ENCODE assay signal across 8 cellular contexts in genomic region chr9:128420651-128421473, GRCh38. TPM values are rescaled to one million over a fixed set of nuclear protein-coding genes. Genes with fewer than 3 reads are reported as not detected.
DNase-seq lines count a peak whose midpoint lies in the region; ATAC-seq and TF ChIP-seq lines count a peak whose summit lies in the region.

A gene with protein sequence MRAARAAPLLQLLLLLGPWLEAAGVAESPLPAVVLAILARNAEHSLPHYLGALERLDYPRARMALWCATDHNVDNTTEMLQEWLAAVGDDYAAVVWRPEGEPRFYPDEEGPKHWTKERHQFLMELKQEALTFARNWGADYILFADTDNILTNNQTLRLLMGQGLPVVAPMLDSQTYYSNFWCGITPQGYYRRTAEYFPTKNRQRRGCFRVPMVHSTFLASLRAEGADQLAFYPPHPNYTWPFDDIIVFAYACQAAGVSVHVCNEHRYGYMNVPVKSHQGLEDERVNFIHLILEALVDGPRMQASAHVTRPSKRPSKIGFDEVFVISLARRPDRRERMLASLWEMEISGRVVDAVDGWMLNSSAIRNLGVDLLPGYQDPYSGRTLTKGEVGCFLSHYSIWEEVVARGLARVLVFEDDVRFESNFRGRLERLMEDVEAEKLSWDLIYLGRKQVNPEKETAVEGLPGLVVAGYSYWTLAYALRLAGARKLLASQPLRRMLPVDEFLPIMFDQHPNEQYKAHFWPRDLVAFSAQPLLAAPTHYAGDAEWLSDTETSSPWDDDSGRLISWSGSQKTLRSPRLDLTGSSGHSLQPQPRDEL (plus strand): TSS chr9:128420857. CDS start chr9:128420878, 21 bp downstream.

- WGBS in lower leg skin, 2 donors = 0 to 1% methylated on average over 14 to 26 of the region's 59 CpGs

- H3K4me1 ChIP-seq in KMS-11 (ENCODE audit: low read depth, poor library complexity, severe bottlenecking) (peaks cover 9% of the 10 kb centered on the region), duodenal mucosa (ENCODE audit: control insufficient read depth in 1 of 2, insufficient read depth in 2 of 2, low read length in 2 of 2) (peaks cover 6 to 15% of the 10 kb centered on the region in 2 donors)

- H3K36me3 ChIP-seq in KMS-11 (ENCODE audit: insufficient read depth) (no peaks in the 10 kb centered on the region), duodenal mucosa (ENCODE audit: control insufficient read depth in 1 of 2, insufficient read depth in 2 of 2, low read length in 2 of 2) (no peaks in the 10 kb centered on the region)

- ATAC-seq in GM21723 (IDR thresholded peaks at IDR 0.05; ENCODE audit: unreplicated experiment) = peak; percentile 74

- H3K4me2 ChIP-seq in KMS-11 = peak within 1 kb of the TSS; percentile 88

- TF ChIP-seq CTCF in KMS-11 (conservative IDR thresholded peaks at IDR 0.05; ENCODE audit: low read depth, low read length) (no peak), lower leg skin (IDR thresholded peaks at IDR 0.05) (no peak)

- no peak within 1 kb of the TSS for H3K4me3 ChIP-seq in KMS-11 (IDR thresholded peaks at IDR 0.05; ENCODE audit: insufficient read depth, low read depth, low read length)
- peak within 1 kb of the TSS; percentile 67 to 71 for H3K4me3 ChIP-seq in duodenal mucosa (ENCODE audit: low read depth in 1 of 2, low read length in 2 of 2)
- H3K4me3 ChIP-seq in lower leg skin (ENCODE audit: low read depth, poor library complexity, severe bottlenecking) = peak within 1 kb of the TSS; percentile 85

- peak within 1 kb of the TSS; percentile 98 for H2AFZ ChIP-seq in KMS-11 (ENCODE audit: low read depth)

- intact Hi-C loops in lower leg skin (cut with DNase I; ENCODE audit: low total_unique reads) = no loop called here

- H3K27me3 ChIP-seq in KMS-11 (ENCODE audit: insufficient read depth, low read depth) (peaks cover 23% of the 10 kb centered on the region), duodenal mucosa (ENCODE audit: control insufficient read depth in 1 of 2, insufficient read depth in 2 of 2, low read length in 2 of 2) (peaks cover 11 to 21% of the 10 kb centered on the region in 2 donors)

- H3K9me3 ChIP-seq in duodenal mucosa (ENCODE audit: control insufficient read depth in 1 of 2, low read length in 2 of 2) = no peaks in the 10 kb centered on the region

- TF ChIP-seq POLR2A in lower leg skin (IDR thresholded peaks at IDR 0.05) = no peak

- H4K20me1 ChIP-seq in KMS-11 (ENCODE audit: insufficient read depth) = no peaks in the 10 kb centered on the region

- DNase-seq in GM03348 (ENCODE audit: low spot score) (peak; percentile 97), lower leg skin (ENCODE audit: low spot score in 2 of 2) (peak in 1 of 2 donors; percentile 90), NCI-H2029 (lab: John Stamatoyannopoulos, UW) (no peak)
- DNase-seq in activated CD4-positive, alpha-beta T cell treated with anti-CD3 and anti-CD28 coated beads for 48 hours = peak; percentile 39
- peak; percentile 40 for DNase-seq in stimulated activated CD8-positive, alpha-beta memory T cell treated with anti-CD3 and anti-CD28 coated beads, Interleukin-12 subunit alpha, Interleukin-12 subunit beta, amount 100 ng/mL, for 4 hours (ENCODE audit: low read depth)

- peak within 1 kb of the TSS; percentile 36; the same call in 1 of the 2 replicates for H3K9ac ChIP-seq in KMS-11
- peak within 1 kb of the TSS; percentile 43 to 51 for H3K9ac ChIP-seq in duodenal mucosa (ENCODE audit: low read depth in 1 of 2, low read length in 2 of 2)

- H3K79me2 ChIP-seq in KMS-11 (ENCODE audit: insufficient read depth, low read depth) = no peaks in the 10 kb centered on the region

- H3K27ac ChIP-seq in KMS-11 = no peak within 1 kb of the TSS
- peak within 1 kb of the TSS; percentile 10 for H3K27ac ChIP-seq in duodenal mucosa (ENCODE audit: low read depth, low read length)

RNA-seq across cellular contexts. Expression of the gene that starts here (rescaled TPM):
- total RNA-seq in lower leg skin = 10 to 100 TPM in 1 of 4 donors, 1 to 10 TPM in 3; 5.6 to 21.3 (median 7.3) TPM
